20 cellular contexts compared by ENCODE assay signal in genomic region chr10:119723624-119724023, GRCh38. TPM values are rescaled to one million over a fixed set of nuclear protein-coding genes. Genes with fewer than 3 reads are reported as not detected.
DNase-seq lines count a peak whose midpoint lies in the region; ATAC-seq, FAIRE-seq and TF ChIP-seq lines count a peak whose summit lies in the region.
"Had no signal": no experiment of that assay in that cellular context is flagged by ENCODE, and none has a peak within 500 bp of the region (broad histone marks: within the 10 kb centered on the region; RNA-seq: fewer than 3 reads in every experiment).

No MANE protein-coding gene starts in this region.

- H4K20me1 ChIP-seq in SU-DHL-6 (ENCODE audit: low read depth, low read length), result no peaks in the 10 kb centered on the region

- no peak for TF ChIP-seq POLR2A in esophagus muscularis mucosa (IDR thresholded peaks at IDR 0.05; ENCODE audit: low read depth)

- H3K18ac ChIP-seq in mesenchymal stem cell (ENCODE audit: low read depth in 1 of 2, low read length in 2 of 2), result peak overlapping the region in 1 of 2 experiments; percentile 2

- H3K27ac ChIP-seq in SU-DHL-6 (ENCODE audit: low read depth, low read length), result peak overlapping the region; percentile 71
- H3K27ac ChIP-seq in mesenchymal stem cell (ENCODE audit: low read length, poor library complexity, severe bottlenecking), result no peak overlapping the region
- H3K27ac ChIP-seq in esophagus muscularis mucosa (replicated peaks in 1 of 4), result no peak overlapping the region
- H3K27ac ChIP-seq: SK-N-MC had no signal

- TF ChIP-seq CTCF in SU-DHL-6 (IDR thresholded peaks at IDR 0.05; ENCODE audit: insufficient read depth, low read length, poor library complexity, severe bottlenecking) (no peak), type B pancreatic cell (conservative IDR thresholded peaks at IDR 0.05) (no peak), CD14-positive monocyte (IDR thresholded peaks at IDR 0.05) (no peak), esophagus muscularis mucosa (IDR thresholded peaks at IDR 0.05) (no peak)

- H3K4ac ChIP-seq in mesenchymal stem cell (ENCODE audit: low read depth in 1 of 2, low read length in 2 of 2), result no peak overlapping the region

- peak overlapping the region in 1 of 2 experiments; percentile 79 for H3K23ac ChIP-seq in mesenchymal stem cell (ENCODE audit: low read length in 2 of 2)

- H3K27me3 ChIP-seq in SU-DHL-6 (ENCODE audit: low read length), result no peaks in the 10 kb centered on the region
- H3K27me3 ChIP-seq in mesenchymal stem cell (ENCODE audit: control insufficient read depth in 1 of 2, insufficient read depth in 1 of 2, low read length in 2 of 2), result no peaks in the 10 kb centered on the region
- no peaks in the 10 kb centered on the region for H3K27me3 ChIP-seq in esophagus muscularis mucosa
- H3K27me3 ChIP-seq: breast epithelium had no signal

- no peak overlapping the region for H2BK5ac ChIP-seq in mesenchymal stem cell (ENCODE audit: low read depth, low read length, poor library complexity, severe bottlenecking)

- peaks cover 29% of the 10 kb centered on the region for H3K4me1 Mint-ChIP-seq in activated naive CD8-positive, alpha-beta T cell (ENCODE audit: low read depth)
- peaks cover 41% of the 10 kb centered on the region for H3K4me1 Mint-ChIP-seq in activated naive CD8-positive, alpha-beta T cell treated with anti-CD3 and anti-CD28 coated beads, Interleukin-2, amount 50 U/mL, for 24 hours
- H3K4me1 Mint-ChIP-seq in type B pancreatic cell (ENCODE audit: unreplicated experiment) (peaks cover 39% of the 10 kb centered on the region), CD14-positive monocyte (peaks cover 36% of the 10 kb centered on the region)

- intact Hi-C loops in CD14-positive monocyte (cut with micrococcal nuclease) (loop anchor here (1.0 to 2.0 kb wide), 2 partner anchors 25 to 37 kb away; no protein-coding TSS in a partner anchor), esophagus muscularis mucosa (cut with DNase I) (no loop called here)

- peaks cover 9% of the 10 kb centered on the region for H3K79me1 ChIP-seq in mesenchymal stem cell (replicated peaks; ENCODE audit: low read length, poor library complexity, severe bottlenecking)

- no peak overlapping the region for H4K8ac ChIP-seq in mesenchymal stem cell (ENCODE audit: low read length)

- H3K4me3 Mint-ChIP-seq in activated naive CD8-positive, alpha-beta T cell, result no peak overlapping the region
- H3K4me3 Mint-ChIP-seq in activated naive CD8-positive, alpha-beta T cell treated with anti-CD3 and anti-CD28 coated beads, Interleukin-2, amount 50 U/mL, for 24 hours, result no peak overlapping the region
- peak overlapping the region; percentile 53 for H3K4me3 Mint-ChIP-seq in type B pancreatic cell
- no peak overlapping the region for H3K4me3 Mint-ChIP-seq in CD14-positive monocyte

- no peaks in the 10 kb centered on the region for H3K9me3 ChIP-seq in SU-DHL-6 (ENCODE audit: insufficient read depth, low read length)
- H3K9me3 ChIP-seq in mesenchymal stem cell (ENCODE audit: control insufficient read depth, low read length), result no peaks in the 10 kb centered on the region
- H3K9me3 ChIP-seq in esophagus muscularis mucosa, result no peaks in the 10 kb centered on the region
- H3K9me3 ChIP-seq: breast epithelium had no signal

- H3K4me3 ChIP-seq in SU-DHL-6 (ENCODE audit: insufficient read depth, low read length, poor library complexity, severe bottlenecking), result no peak overlapping the region
- H3K4me3 ChIP-seq in mesenchymal stem cell (ENCODE audit: insufficient read depth in 1 of 2, low read depth in 1 of 2, low read length in 2 of 2), result no peak overlapping the region
- no peak overlapping the region for H3K4me3 ChIP-seq in esophagus muscularis mucosa
- H3K4me3 ChIP-seq: breast epithelium, SK-N-MC had no signal

- H2AFZ ChIP-seq in SU-DHL-6 (ENCODE audit: low read depth, low read length, severe bottlenecking), result no peak overlapping the region
- peak overlapping the region; percentile 51 for H2AFZ ChIP-seq in mesenchymal stem cell (ENCODE audit: low read depth, low read length)

- peak overlapping the region; percentile 82 for H2AK5ac ChIP-seq in mesenchymal stem cell (ENCODE audit: low read length, severe bottlenecking)

- H3K79me2 ChIP-seq in SU-DHL-6 (ENCODE audit: insufficient read depth, low read length), result peaks cover 18% of the 10 kb centered on the region

- H2BK12ac ChIP-seq in mesenchymal stem cell (ENCODE audit: low read length in 2 of 2), result no peak overlapping the region

- peaks cover 16% of the 10 kb centered on the region for H3K4me1 ChIP-seq in mesenchymal stem cell (ENCODE audit: control insufficient read depth, insufficient read depth, low read depth, low read length)
- peaks cover 28 to 38% (median 33%) of the 10 kb centered on the region in 4 donors for H3K4me1 ChIP-seq in esophagus muscularis mucosa
- H3K4me1 ChIP-seq: breast epithelium had no signal

- no peaks in the 10 kb centered on the region for H3K9me3 Mint-ChIP-seq in activated naive CD8-positive, alpha-beta T cell (ENCODE audit: low read depth)
- peaks cover 6% of the 10 kb centered on the region for H3K9me3 Mint-ChIP-seq in activated naive CD8-positive, alpha-beta T cell treated with anti-CD3 and anti-CD28 coated beads, Interleukin-2, amount 50 U/mL, for 24 hours
- H3K9me3 Mint-ChIP-seq in type B pancreatic cell (no peaks in the 10 kb centered on the region), CD14-positive monocyte (peaks cover 0 to 2% (median 0%) of the 10 kb centered on the region in 7 donors)
- H3K9me3 Mint-ChIP-seq: CD8-positive, alpha-beta memory T cell had no signal

- no peak overlapping the region for H2BK15ac ChIP-seq in mesenchymal stem cell (ENCODE audit: low read depth, poor library complexity, severe bottlenecking)

- no peaks in the 10 kb centered on the region for H3K27me3 Mint-ChIP-seq in activated naive CD8-positive, alpha-beta T cell
- no peaks in the 10 kb centered on the region for H3K27me3 Mint-ChIP-seq in activated naive CD8-positive, alpha-beta T cell treated with anti-CD3 and anti-CD28 coated beads, Interleukin-2, amount 50 U/mL, for 24 hours
- H3K27me3 Mint-ChIP-seq in type B pancreatic cell, result no peaks in the 10 kb centered on the region
- peaks cover 0 to 2% (median 0%) of the 10 kb centered on the region in 3 donors for H3K27me3 Mint-ChIP-seq in CD14-positive monocyte (ENCODE audit: low read depth in 3 of 3)
- H3K27me3 Mint-ChIP-seq: CD8-positive, alpha-beta memory T cell; naive thymus-derived CD4-positive, alpha-beta T cell; stimulated activated naive CD8-positive, alpha-beta T cell treated with anti-CD3 and anti-CD28 coated beads, Interleukin-15, amount 100 ng/mL, for 72 hours had no signal

- FAIRE-seq in GM19239 (lab: Jason Lieb, UNC), result no peak
- FAIRE-seq: TTC549 had no signal

- peaks cover 29% of the 10 kb centered on the region for H3F3A ChIP-seq in SU-DHL-6 (ENCODE audit: insufficient read depth)

- H3K9ac ChIP-seq in SU-DHL-6 (ENCODE audit: low read length), result 0 out of 2 replicates have a peak overlapping the region, but pooled peaks have one; percentile 64
- no peak overlapping the region for H3K9ac ChIP-seq in mesenchymal stem cell (ENCODE audit: low read length)

- peak overlapping the region; percentile 5 for H3K27ac Mint-ChIP-seq in activated naive CD8-positive, alpha-beta T cell
- H3K27ac Mint-ChIP-seq in activated naive CD8-positive, alpha-beta T cell treated with anti-CD3 and anti-CD28 coated beads, Interleukin-2, amount 50 U/mL, for 24 hours, result no peak overlapping the region
- H3K27ac Mint-ChIP-seq in type B pancreatic cell (peak overlapping the region; percentile 1), CD14-positive monocyte (peak overlapping the region in 1 of 7 donors; percentile 0)
- H3K27ac Mint-ChIP-seq: stimulated activated naive CD8-positive, alpha-beta T cell treated with anti-CD3 and anti-CD28 coated beads, Interleukin-15, amount 100 ng/mL, for 72 hours had no signal

- no peak overlapping the region for H3K14ac ChIP-seq in mesenchymal stem cell (ENCODE audit: low read length in 2 of 2)

- WGBS in mesenchymal stem cell, result 89% methylated on average over 3 of the region's 3 CpGs
- 86% methylated on average over 3 of the region's 3 CpGs for WGBS in esophagus muscularis mucosa

- no peak overlapping the region for H4K91ac ChIP-seq in mesenchymal stem cell (ENCODE audit: low read length)

- no peak for TF ChIP-seq EP300 in esophagus muscularis mucosa (IDR thresholded peaks at IDR 0.05)

- H3K9me2 ChIP-seq in SU-DHL-6 (replicated peaks; ENCODE audit: insufficient read depth, low read length), result no peaks in the 10 kb centered on the region

- no peak for DNase-seq in activated naive CD8-positive, alpha-beta T cell treated with anti-CD3 and anti-CD28 coated beads, Interleukin-2, amount 50 U/mL, for 24 hours
- DNase-seq in mesenchymal stem cell, result no peak
- no peak for DNase-seq in type B pancreatic cell (ENCODE audit: extremely low spot score, unreplicated experiment)
- no peak for DNase-seq in CD14-positive monocyte (ENCODE audit: low spot score)
- no peak for DNase-seq in esophagus muscularis mucosa (ENCODE audit: extremely low spot score)
- no peak for DNase-seq in GM19239 (ENCODE audit: insufficient read length, low spot score)
- DNase-seq: activated CD4-positive, alpha-beta T cell treated with anti-CD3 and anti-CD28 coated beads, Interleukin-2, amount 50 U/mL, for 1 hour; CD8-positive, alpha-beta memory T cell; EL; naive thymus-derived CD4-positive, alpha-beta T cell; NCI-H1930; NCI-H510A; OCI-M1; stimulated activated CD4-positive, alpha-beta T cell treated with anti-CD3 and anti-CD28 coated beads, Interleukin-15, amount 100 ng/mL, for 24 hours; stimulated activated naive CD8-positive, alpha-beta T cell treated with anti-CD3 and anti-CD28 coated beads, Interleukin-15, amount 100 ng/mL, for 72 hours had no signal

- peaks cover 2% of the 10 kb centered on the region for H3K36me3 Mint-ChIP-seq in activated naive CD8-positive, alpha-beta T cell
- peaks cover 11% of the 10 kb centered on the region for H3K36me3 Mint-ChIP-seq in activated naive CD8-positive, alpha-beta T cell treated with anti-CD3 and anti-CD28 coated beads, Interleukin-2, amount 50 U/mL, for 24 hours (ENCODE audit: low read depth)
- H3K36me3 Mint-ChIP-seq in type B pancreatic cell (no peaks in the 10 kb centered on the region), CD14-positive monocyte (peaks cover 0 to 3% of the 10 kb centered on the region in 2 donors)

- H3K36me3 ChIP-seq in SU-DHL-6 (ENCODE audit: low read length) (no peaks in the 10 kb centered on the region), mesenchymal stem cell (ENCODE audit: control insufficient read depth in 1 of 2, insufficient read depth in 2 of 2, low read depth in 1 of 2, low read length in 2 of 2) (no peaks in the 10 kb centered on the region), esophagus muscularis mucosa (no peaks in the 10 kb centered on the region)
- H3K36me3 ChIP-seq: breast epithelium had no signal

- no peak for ATAC-seq in activated naive CD8-positive, alpha-beta T cell treated with anti-CD3 and anti-CD28 coated beads, Interleukin-2, amount 50 U/mL, for 24 hours
- ATAC-seq: naive thymus-derived CD4-positive, alpha-beta T cell; stimulated activated naive CD8-positive, alpha-beta T cell treated with anti-CD3 and anti-CD28 coated beads, Interleukin-15, amount 100 ng/mL, for 72 hours had no signal

- H2BK120ac ChIP-seq in mesenchymal stem cell (ENCODE audit: low read depth, low read length), result no peak overlapping the region

- H3K4me2 ChIP-seq in SU-DHL-6 (ENCODE audit: low read depth, low read length, poor library complexity, severe bottlenecking), result peak overlapping the region; percentile 56
- no peak overlapping the region for H3K4me2 ChIP-seq in mesenchymal stem cell (ENCODE audit: low read length, poor library complexity, severe bottlenecking)

RNA-seq across cellular contexts. Expression of gene INPP5F, which starts 2.2 kb away (rescaled TPM):
- 24.1 TPM for polyA plus RNA-seq in mesenchymal stem cell (2013, experiment 1 of 2)
- polyA plus RNA-seq in mesenchymal stem cell (2013, experiment 2 of 2), result 25.7 TPM
- total RNA-seq in type B pancreatic cell (ENCODE audit: low replicate concordance) (47.4 and 48.1 TPM in 2 replicates), esophagus muscularis mucosa (10 to 100 TPM; 15.1 to 24.0 (median 19.0) TPM)
- polyA plus RNA-seq in CD14-positive monocyte, result 1 to 10 TPM; 5.1 to 6.9 TPM
